Comparison of ENCODE assay signal across 8 cellular contexts in the genomic region with DNA sequence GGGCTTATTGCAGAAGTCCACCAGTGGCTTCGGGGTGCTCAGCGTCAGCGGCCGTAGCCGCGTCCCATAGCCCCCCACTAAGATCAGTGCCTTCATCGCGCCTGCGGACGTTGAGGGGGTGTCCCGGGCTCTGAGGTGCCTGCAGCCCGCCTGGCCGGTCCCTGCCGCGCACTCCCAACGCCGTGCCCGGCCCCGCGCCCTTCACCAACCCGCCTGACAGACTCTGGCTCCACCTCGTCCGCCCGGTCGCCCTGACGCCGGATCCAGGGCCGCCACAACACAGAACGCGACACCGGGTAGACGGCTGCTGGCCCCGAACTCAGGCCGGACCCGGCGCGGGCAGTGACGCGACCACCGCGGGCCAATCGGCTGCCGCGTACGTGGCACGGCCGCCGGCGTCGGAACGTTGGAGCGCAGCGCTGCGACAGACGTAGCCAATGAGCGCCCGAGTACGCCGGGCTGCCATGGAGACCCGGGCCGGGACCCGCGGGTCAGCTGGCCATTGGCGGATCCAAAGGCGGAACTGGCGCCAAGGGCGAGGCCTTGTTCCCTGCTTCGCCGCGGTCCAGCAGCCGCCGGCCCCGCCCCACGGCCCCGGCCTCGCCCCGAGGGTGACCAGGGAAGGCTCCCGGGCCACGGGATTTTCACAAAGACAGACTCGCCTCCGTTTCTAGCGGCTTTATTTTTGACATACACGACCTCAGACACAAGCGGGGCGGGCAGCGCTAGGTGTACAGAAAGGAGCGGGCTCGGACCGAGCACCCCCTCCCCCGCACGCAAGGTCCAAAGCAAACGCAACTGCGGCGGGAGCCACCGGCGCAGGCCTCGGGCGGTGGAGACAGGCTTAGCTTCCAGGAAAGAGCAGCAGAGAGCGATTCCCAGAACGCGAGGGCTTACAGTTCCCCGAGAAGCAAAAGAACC. TPM values are rescaled to one million over a fixed set of nuclear protein-coding genes. Genes with fewer than 3 reads are reported as not detected.
DNase-seq lines count a peak whose midpoint lies in the region; ATAC-seq and TF ChIP-seq lines count a peak whose summit lies in the region.

A gene (minus strand): TSS at position 321 of the 921 bp plus-strand sequence. CDS start 225 bp downstream, at position 96.

- no peaks in the 10 kb centered on the region for H3K9me3 ChIP-seq in psoas muscle

- peak; percentile 79 to 90 for DNase-seq in NCI-H1930 (lab: John Stamatoyannopoulos, UW)
- peak; percentile 99 for DNase-seq in left ventricle myocardium superior
- peak; percentile 98 to 99 for DNase-seq in psoas muscle

- H3K4me1 ChIP-seq in psoas muscle (peaks cover 30% of the 10 kb centered on the region), urinary bladder (ENCODE audit: insufficient read depth) (no peaks in the 10 kb centered on the region)

- H3K27ac ChIP-seq in angular gyrus (ENCODE audit: low read depth, low read length) = peak within 1 kb of the TSS; percentile 85
- H3K27ac ChIP-seq in psoas muscle = peak within 1 kb of the TSS; percentile 94
- H3K27ac ChIP-seq in urinary bladder (ENCODE audit: low read depth) = peak within 1 kb of the TSS; percentile 96

- peak within 1 kb of the TSS; percentile 83 for H3K4me3 ChIP-seq in psoas muscle
- H3K4me3 ChIP-seq in urinary bladder (ENCODE audit: low read depth, low read length) = peak within 1 kb of the TSS; percentile 72

- intact Hi-C loops in T-helper 2 cell treated with Interferon-gamma antibody and Interleukin-4, amounts not matched to agents 100 ng/mL and 5 ng/mL, for 36 hours (cut with micrococcal nuclease) = loop anchor here (1.0 kb wide), 4 partner anchors 50 to 115 kb away; a partner anchor contains a TSS
- intact Hi-C loops in left ventricle myocardium superior (cut with micrococcal nuclease) (no loop called here), psoas muscle (cut with DNase I) (no loop called here)

- ATAC-seq in GM18505 (IDR thresholded peaks at IDR 0.05; ENCODE audit: unreplicated experiment) (peak; percentile 77), HG02970 (IDR thresholded peaks at IDR 0.05; ENCODE audit: low FRiP score, unreplicated experiment) (peak; percentile 76), left ventricle myocardium superior (peak; percentile 89), psoas muscle (peak; percentile 87 to 91 (median 88))

- TF ChIP-seq POLR2A in GM18505 (IDR thresholded peaks at IDR 0.05; ENCODE audit: borderline replicate concordance, extremely low read depth, insufficient read depth, insufficient read length) = peak; percentile 78

- 0 to 1% (median 0%) methylated on average over 91 to 102 of the region's 102 CpGs for WGBS in psoas muscle, 3 donors
- under 1% methylated on average over 102 of the region's 102 CpGs for WGBS in urinary bladder

- no peaks in the 10 kb centered on the region for H3K27me3 ChIP-seq in psoas muscle (ENCODE audit: insufficient read depth in 3 of 3, low read length in 2 of 3)

- H3K36me3 ChIP-seq in psoas muscle (ENCODE audit: insufficient read depth in 1 of 2, low read depth in 1 of 2) (peaks cover 2 to 57% of the 10 kb centered on the region in 2 donors), urinary bladder (ENCODE audit: insufficient read depth) (no peaks in the 10 kb centered on the region)

- TF ChIP-seq CTCF in psoas muscle (IDR thresholded peaks at IDR 0.05) = no peak

RNA-seq across cellular contexts. Expression of the gene that starts here (rescaled TPM):
- 59.9 and 61.6 TPM in 2 replicates for total RNA-seq in T-helper 2 cell treated with Interferon-gamma antibody and Interleukin-4, amounts not matched to agents 100 ng/mL and 5 ng/mL, for 36 hours
- 16.4 TPM for total RNA-seq in left ventricle myocardium superior
- 10 to 100 TPM in 2 of 4 donors, 1 to 10 TPM in 2; 9.3 to 14.5 (median 11.1) TPM for total RNA-seq in psoas muscle
- polyA plus RNA-seq in psoas muscle = 10 to 100 TPM; 12.5 to 30.7 (median 22.2) TPM
- total RNA-seq in urinary bladder = 11.3 TPM
- polyA plus RNA-seq in urinary bladder = 17.9 TPM

Comparison
In these comparisons a context has a peak if more than half of its experiments do, and no peak if none do; other contexts are left out.
1. Peak in every context shown above with its lines: DNase-seq, ATAC-seq, H3K4me3 ChIP-seq and H3K27ac ChIP-seq.